Comparison of ENCODE assay signal across 1 cellular context in genomic region chr21:34974162-34974981, GRCh38.
TF ChIP-seq lines count a peak whose summit lies in the region.

No MANE protein-coding gene starts in this region.

TF ChIP-seq in GM12878, 131 proteins besides CTCF, POLR2A, EP300 and RAD21 (continued from another document and continues in another):
- no peak for TF ChIP-seq E4F1 (IDR thresholded peaks at IDR 0.05; ENCODE audit: borderline replicate concordance, partially characterized antibody)
- peak; percentile 76; the same call in 1 of the 2 replicates for TF ChIP-seq CBX5 (IDR thresholded peaks at IDR 0.05; ENCODE audit: low read depth)
- TF ChIP-seq BCL11A (IDR thresholded peaks at IDR 0.05; ENCODE audit: low read depth, low read length): peak; percentile 68; the same call in 1 of the 2 replicates
- TF ChIP-seq HDGF (IDR thresholded peaks at IDR 0.05): no peak
- TF ChIP-seq ZBTB4 (CRISPR knock-in tag; IDR thresholded peaks at IDR 0.05): no peak
- TF ChIP-seq MTA2 (IDR thresholded peaks at IDR 0.05; ENCODE audit: low read depth): 0 out of 2 replicates have a peak, but pooled peaks have one; percentile 33
- TF ChIP-seq YY1 (IDR thresholded peaks at IDR 0.05; ENCODE audit: low read depth, low read length): peak; percentile 48; the same call in 1 of the 2 replicates
- no peak for TF ChIP-seq CEBPZ (IDR thresholded peaks at IDR 0.05; ENCODE audit: low read depth, low read length)
- TF ChIP-seq CREM (IDR thresholded peaks at IDR 0.05; ENCODE audit: low read depth): peak; percentile 68
- 0 out of 2 replicates have a peak, but pooled peaks have one; percentile 11 for TF ChIP-seq IKZF1 (conservative IDR thresholded peaks at IDR 0.05)
- TF ChIP-seq POU2F2 (IDR thresholded peaks at IDR 0.05; ENCODE audit: borderline replicate concordance, low read depth, low read length): peak; percentile 93
- TF ChIP-seq SMC3 (IDR thresholded peaks at IDR 0.05; ENCODE audit: borderline replicate concordance, low read length): no peak
- TF ChIP-seq ATF2 (IDR thresholded peaks at IDR 0.05; ENCODE audit: low read length): peak; percentile 88
- TF ChIP-seq ATF3 (IDR thresholded peaks at IDR 0.05; ENCODE audit: borderline replicate concordance, extremely low read depth, low read depth, low read length): no peak
- TF ChIP-seq IKZF2 (IDR thresholded peaks at IDR 0.05): peak; percentile 30 to 51; a peak in 2 of 4 replicates
- peak; percentile 93 for TF ChIP-seq EED (IDR thresholded peaks at IDR 0.05; ENCODE audit: low read depth)
- TF ChIP-seq MEF2A (IDR thresholded peaks at IDR 0.05; ENCODE audit: insufficient read depth, low read depth, low read length): peak; percentile 79
- peak; percentile 55; the same call in 1 of the 2 replicates for TF ChIP-seq PAX5 (IDR thresholded peaks at IDR 0.05; ENCODE audit: borderline replicate concordance, low read depth, low read length)
- no peak for TF ChIP-seq SMARCA5 (IDR thresholded peaks at IDR 0.05)
- peak; percentile 91 for TF ChIP-seq FOXM1 (IDR thresholded peaks at IDR 0.05; ENCODE audit: low read depth, low read length)
- 0 out of 2 replicates have a peak, but pooled peaks have one; percentile 19 for TF ChIP-seq NR2F1 (conservative IDR thresholded peaks at IDR 0.05)
- peak; percentile 96 for TF ChIP-seq MTA3 (IDR thresholded peaks at IDR 0.05; ENCODE audit: borderline replicate concordance, low read length)
- TF ChIP-seq NR2C1 (IDR thresholded peaks at IDR 0.05): no peak
- peak; percentile 82 for TF ChIP-seq PML (IDR thresholded peaks at IDR 0.05; ENCODE audit: low read length)
- peak; percentile 90 for TF ChIP-seq ZNF384 (IDR thresholded peaks at IDR 0.05; ENCODE audit: borderline replicate concordance, low read depth, low read length)
- TF ChIP-seq ZNF217 (IDR thresholded peaks at IDR 0.05): no peak
- TF ChIP-seq MLLT1 (IDR thresholded peaks at IDR 0.05): peak; percentile 71; the same call in 1 of the 2 replicates
- peak; percentile 82 for TF ChIP-seq JUNB (IDR thresholded peaks at IDR 0.05)
- peak; percentile 55; the same call in 1 of the 2 replicates for TF ChIP-seq TBL1XR1 (IDR thresholded peaks at IDR 0.05; ENCODE audit: low read depth, low read length)
- TF ChIP-seq HSF1 (IDR thresholded peaks at IDR 0.05; ENCODE audit: low read depth, low read length): no peak
- peak; percentile 94 for TF ChIP-seq CBFB (IDR thresholded peaks at IDR 0.05; ENCODE audit: low read depth)
- no peak for TF ChIP-seq ASH2L (IDR thresholded peaks at IDR 0.05; ENCODE audit: borderline replicate concordance, low read depth)
- peak; percentile 46; the same call in 1 of the 2 replicates for TF ChIP-seq CREB1 (IDR thresholded peaks at IDR 0.05; ENCODE audit: low read depth)
- peak; percentile 14 to 38; a peak in 2 of 4 replicates for TF ChIP-seq BHLHE40 (IDR thresholded peaks at IDR 0.05; ENCODE audit: borderline replicate concordance in 1 of 2, low read depth in 2 of 2, low read length in 1 of 2)
- peak; percentile 97 for TF ChIP-seq NFIC (IDR thresholded peaks at IDR 0.05; ENCODE audit: low read depth, low read length)
- no peak for TF ChIP-seq REST (IDR thresholded peaks at IDR 0.05; ENCODE audit: low read depth, low read length)
- TF ChIP-seq BACH1 (IDR thresholded peaks at IDR 0.05; ENCODE audit: borderline replicate concordance): no peak
- peak; percentile 100 for TF ChIP-seq RUNX3 (IDR thresholded peaks at IDR 0.05; ENCODE audit: low read length)
- TF ChIP-seq IRF4 (IDR thresholded peaks at IDR 0.05; ENCODE audit: low read depth, low read length): peak; percentile 88
